Comparison of ENCODE assay signal across 20 cellular contexts in genomic region chr6:3036861-3037469, GRCh38.
"Had no signal": no experiment of that assay in that cellular context is flagged by ENCODE, and none has a peak within 500 bp of the region (broad histone marks: within the 10 kb centered on the region; RNA-seq: fewer than 3 reads in every experiment).

No MANE protein-coding gene starts in this region.

- H3K4me2 ChIP-seq: hepatocyte had no signal

- H3K36me3 ChIP-seq: right atrium auricular region, tibial nerve had no signal

- H2AFZ ChIP-seq: hepatocyte, parathyroid adenoma had no signal

- H3K27me3 Mint-ChIP-seq: activated naive CD4-positive, alpha-beta T cell treated with anti-CD3 and anti-CD28 coated beads, Interleukin-2, amount 50 U/mL, for 24 hours; central memory CD8-positive, alpha-beta T cell had no signal

- H3K27ac Mint-ChIP-seq: activated CD4-positive, alpha-beta memory T cell treated with anti-CD3 and anti-CD28 coated beads, Interleukin-2, amount 10 ng/mL, durations not matched to agents 7 days and 5 days; activated CD4-positive, alpha-beta T cell treated with anti-CD3 and anti-CD28 coated beads, Interleukin-2, amount 10 ng/mL, durations not matched to agents 7 days and 5 days; activated naive CD4-positive, alpha-beta T cell treated with anti-CD3 and anti-CD28 coated beads, Interleukin-2, amount 50 U/mL, for 24 hours; activated T-helper 2 cell treated with anti-CD3 and anti-CD28 coated beads, Interferon-gamma antibody, Interleukin-2, Interleukin-4, amounts not matched to agents 10 μg/mL and 5 μg/mL and 100 μg/mL, durations not matched to agents 14 hours and 24 hours and 36 hours; mesothelial cell of epicardium; WTC11 had no signal

- H3K4me3 ChIP-seq: hepatocyte, right atrium auricular region, tibial nerve had no signal

- H3K4me1 ChIP-seq: parathyroid adenoma, right atrium auricular region had no signal

- H3K79me2 ChIP-seq: hepatocyte, parathyroid adenoma had no signal

- H3K4me3 Mint-ChIP-seq: activated CD4-positive, alpha-beta memory T cell treated with anti-CD3 and anti-CD28 coated beads, Interleukin-2, amount 10 ng/mL, durations not matched to agents 7 days and 5 days; activated CD4-positive, alpha-beta T cell treated with anti-CD3 and anti-CD28 coated beads, Interleukin-2, amount 10 ng/mL, durations not matched to agents 7 days and 5 days; activated naive CD4-positive, alpha-beta T cell treated with anti-CD3 and anti-CD28 coated beads, Interleukin-2, amount 50 U/mL, for 24 hours; activated T-cell treated with anti-CD3 and anti-CD28 coated beads, Interleukin-2, amount 50 U/mL, for 4 hours; central memory CD8-positive, alpha-beta T cell; mesothelial cell of epicardium; naive B cell; WTC11 had no signal

- H3K9me3 Mint-ChIP-seq: central memory CD8-positive, alpha-beta T cell had no signal

- H3K9ac ChIP-seq: parathyroid adenoma had no signal

- DNase-seq: activated CD4-positive, alpha-beta memory T cell treated with anti-CD3 and anti-CD28 coated beads, Interleukin-2, amount 10 ng/mL, durations not matched to agents 7 days and 5 days; activated CD4-positive, alpha-beta T cell treated with anti-CD3 and anti-CD28 coated beads for 1 hour; activated CD4-positive, alpha-beta T cell treated with anti-CD3 and anti-CD28 coated beads, Interleukin-2, amount 10 ng/mL, durations not matched to agents 7 days and 5 days; activated T-cell treated with anti-CD3 and anti-CD28 coated beads, Interleukin-2, amount 50 U/mL, for 4 hours; effector CD4-positive, alpha-beta T cell; left cardiac atrium; naive B cell; occipital lobe; stimulated activated CD4-positive, alpha-beta T cell treated with anti-CD3 and anti-CD28 coated beads, Interleukin-15, amount 100 ng/mL, for 24 hours; stimulated activated naive CD4-positive, alpha-beta T cell; T-helper 2 cell had no signal

- H3K27me3 ChIP-seq: hepatocyte, right atrium auricular region, tibial nerve had no signal

- H3K9me3 ChIP-seq: tibial nerve had no signal

- H3K4me1 Mint-ChIP-seq: mesothelial cell of epicardium had no signal

- H3K27ac ChIP-seq: hepatocyte, parathyroid adenoma, right atrium auricular region, tibial nerve had no signal

- ATAC-seq: activated T-cell treated with anti-CD3 and anti-CD28 coated beads, Interleukin-2, amount 50 U/mL, for 4 hours; WTC11 had no signal

- H3K36me3 Mint-ChIP-seq: activated naive CD4-positive, alpha-beta T cell treated with anti-CD3 and anti-CD28 coated beads, Interleukin-2, amount 50 U/mL, for 24 hours; mesothelial cell of epicardium; naive B cell had no signal
